Comparison of ENCODE assay signal across 1 cellular context in genomic region chr2:220000586-220000985, GRCh38.
TF ChIP-seq lines count a peak whose summit lies in the region.

No MANE protein-coding gene starts in this region.

TF ChIP-seq in IMR-90, 13 proteins besides CTCF, POLR2A, EP300 and RAD21 (continued from another document):
- TF ChIP-seq USF2 (IDR thresholded peaks at IDR 0.05; ENCODE audit: low read depth, low read length) (no peak), ELK1 (IDR thresholded peaks at IDR 0.05; ENCODE audit: borderline replicate concordance, low read depth, low read length) (no peak), MXI1 (IDR thresholded peaks at IDR 0.05; ENCODE audit: borderline replicate concordance, low read depth, low read length) (no peak), NFE2L2 (IDR thresholded peaks at IDR 0.05; ENCODE audit: low read depth, low read length) (no peak)
